In the genomic region with DNA sequence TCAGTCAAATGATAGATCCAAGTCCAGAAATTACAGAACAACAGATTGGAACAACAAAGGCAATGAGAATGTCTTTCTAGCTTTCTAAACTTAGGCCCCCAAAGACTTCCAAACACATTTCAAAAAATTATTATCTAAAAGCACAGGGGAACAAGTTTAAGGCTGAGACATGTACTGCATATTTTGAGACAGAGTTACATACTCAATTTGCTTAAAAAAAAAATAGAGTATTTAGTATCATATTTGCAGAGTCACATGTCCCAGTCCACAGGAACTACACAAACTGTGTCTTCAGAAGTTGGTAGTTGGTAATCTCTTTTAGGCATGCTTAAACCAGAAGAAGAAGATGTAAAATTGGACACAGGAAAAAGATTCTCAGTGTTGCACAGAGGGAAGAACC, we compare ENCODE assay signal across 12 cellular contexts.
DNase-seq lines count a peak whose midpoint lies in the region; FAIRE-seq and TF ChIP-seq lines count a peak whose summit lies in the region.
"Had no signal": no experiment of that assay in that cellular context is flagged by ENCODE, and none has a peak within 500 bp of the region (broad histone marks: within the 10 kb centered on the region; RNA-seq: fewer than 3 reads in every experiment).

No MANE protein-coding gene starts in this region.

- H3K36me3 ChIP-seq in Peyer's patch (no peaks in the 10 kb centered on the region), skeletal muscle satellite cell (ENCODE audit: insufficient read depth, low read length) (no peaks in the 10 kb centered on the region)

- peak overlapping the region; percentile 61 for H3K4me2 ChIP-seq in skeletal muscle satellite cell (ENCODE audit: low read length)

- H3K4me1 ChIP-seq in Peyer's patch (peaks cover 0 to 53% (median 21%) of the 10 kb centered on the region in 4 donors), skeletal muscle satellite cell (ENCODE audit: control insufficient read depth, insufficient read depth, low read length) (peaks cover 72% of the 10 kb centered on the region)

- no peak overlapping the region for H3K4me3 ChIP-seq in Peyer's patch
- H3K4me3 ChIP-seq in skeletal muscle satellite cell (ENCODE audit: low read length): peak overlapping the region; percentile 35

- peaks cover 58% of the 10 kb centered on the region for H3K4me1 Mint-ChIP-seq in endothelial cell (ENCODE audit: unreplicated experiment)

- H3K9ac ChIP-seq in skeletal muscle satellite cell (ENCODE audit: low read depth, low read length): peak overlapping the region; percentile 46

- H3K9me3 Mint-ChIP-seq in endothelial cell (ENCODE audit: unreplicated experiment): no peaks in the 10 kb centered on the region

- no peaks in the 10 kb centered on the region for H3K36me3 Mint-ChIP-seq in endothelial cell (ENCODE audit: low read depth, unreplicated experiment)

- no peaks in the 10 kb centered on the region for H3K27me3 Mint-ChIP-seq in endothelial cell (ENCODE audit: unreplicated experiment)

- H3K9me3 ChIP-seq in Peyer's patch (no peaks in the 10 kb centered on the region), skeletal muscle satellite cell (replicated peaks; ENCODE audit: low read length) (no peaks in the 10 kb centered on the region)

- H3K27ac Mint-ChIP-seq in endothelial cell (ENCODE audit: unreplicated experiment): peak overlapping the region; percentile 39

- TF ChIP-seq CTCF in Peyer's patch (IDR thresholded peaks at IDR 0.05) (no peak), endothelial cell (IDR thresholded peaks at IDR 0.05; ENCODE audit: unreplicated experiment) (no peak)

- H3K27ac ChIP-seq in Peyer's patch: peak overlapping the region; percentile 70 to 83 (median 80)

- H3K27me3 ChIP-seq in Peyer's patch (no peaks in the 10 kb centered on the region), skeletal muscle satellite cell (ENCODE audit: control insufficient read depth, insufficient read depth, low read length) (no peaks in the 10 kb centered on the region)

- H3K4me3 Mint-ChIP-seq in endothelial cell (ENCODE audit: unreplicated experiment): no peak overlapping the region

- TF ChIP-seq POLR2A in GM12892 (IDR thresholded peaks at IDR 0.05; ENCODE audit: low read depth, low read length): no peak
- no peak for TF ChIP-seq POLR2A in Peyer's patch (IDR thresholded peaks at IDR 0.05)

- peak; percentile 51 for FAIRE-seq in GM12892 (lab: Jason Lieb, UNC)
- FAIRE-seq: colon, keratinocyte had no signal

- DNase-seq in GM12892 (ENCODE audit: insufficient read length) (no peak), Peyer's patch (no peak), endothelial cell (ENCODE audit: low spot score) (no peak), DMS53 (lab: John Stamatoyannopoulos, UW) (no peak), SK-N-DZ (ENCODE audit: low spot score) (no peak), NCI-H2107 (lab: John Stamatoyannopoulos, UW) (no peak), AML-193 (lab: John Stamatoyannopoulos, UW) (no peak)
- DNase-seq: NCI-H1436; stimulated activated CD4-positive, alpha-beta T cell treated with anti-CD3 and anti-CD28 coated beads, Interleukin-2, amount 100 ng/mL, for 48 hours had no signal
